ENCODE assay signal across 8 cellular contexts in the genomic region with DNA sequence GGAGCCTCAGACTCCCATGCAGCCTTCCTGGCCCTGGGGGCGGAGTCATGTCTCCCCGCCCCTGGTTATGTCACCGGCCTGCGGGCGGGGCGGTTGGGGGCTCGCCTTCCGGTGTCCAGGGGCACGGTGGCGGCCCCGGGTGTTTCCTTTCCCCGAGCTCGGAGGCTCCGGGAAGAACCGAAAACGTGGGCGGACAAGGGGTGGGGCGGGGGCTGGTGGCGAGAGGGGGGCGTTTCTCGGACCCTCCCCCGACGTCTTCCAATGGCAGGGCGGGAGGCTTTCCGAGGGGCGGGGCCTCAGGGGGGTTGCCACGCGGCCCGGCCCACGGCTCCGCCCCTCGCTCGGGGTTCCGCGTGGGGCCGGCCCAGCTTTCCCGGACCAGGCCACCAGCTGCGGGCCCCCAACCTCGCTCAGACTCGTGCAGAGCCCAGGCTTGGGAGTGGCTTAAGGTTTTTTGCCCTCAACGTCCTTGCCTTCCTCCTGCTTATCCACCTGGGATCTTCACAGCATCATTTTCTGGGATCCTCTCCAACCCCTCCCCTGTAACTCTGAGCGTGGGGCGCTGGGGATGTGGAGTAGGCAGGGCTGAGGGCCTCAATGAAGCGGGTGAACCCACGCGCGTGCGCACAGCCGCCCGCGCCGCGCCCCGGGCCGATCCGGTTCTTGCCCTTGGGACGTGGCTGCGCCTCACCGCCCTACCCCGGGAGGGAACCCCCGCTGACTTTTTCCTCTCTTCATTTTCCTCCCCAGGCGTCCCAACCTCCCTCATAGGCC. TPM values are rescaled to one million over a fixed set of nuclear protein-coding genes. Genes with fewer than 3 reads are reported as not detected.
DNase-seq lines count a peak whose midpoint lies in the region; ATAC-seq and TF ChIP-seq lines count a peak whose summit lies in the region.

No MANE protein-coding gene starts in this region.

- peak overlapping the region; percentile 95 for H2AFZ ChIP-seq in KMS-11 (ENCODE audit: low read depth)

- no peaks in the 10 kb centered on the region for H4K20me1 ChIP-seq in KMS-11 (ENCODE audit: insufficient read depth)

- H3K4me2 ChIP-seq in KMS-11: peak overlapping the region; percentile 99

- DNase-seq in ELR (ENCODE audit: low read depth) (peak; percentile 24), SHP77 (lab: John Stamatoyannopoulos, UW) (peak; percentile 83 to 86), T47D (ENCODE audit: low read depth in 1 of 2, low spot score in 1 of 2) (peak; percentile 75 to 82), kidney epithelial cell (ENCODE audit: low read depth) (peak; percentile 18)
- DNase-seq in stimulated activated CD4-positive, alpha-beta T cell treated with anti-CD3 and anti-CD28 coated beads, Interleukin-2, amount 100 ng/mL, for 24 hours: peak; percentile 45 to 78
- DNase-seq in activated CD4-positive, CD25-positive, alpha-beta regulatory T cell treated with anti-CD3 and anti-CD28 coated beads, Interleukin-2, amount 50 U/mL, for 72 hours: no peak

- in situ Hi-C loops in T47D (cut with HindIII; ENCODE audit: low pct_unique_long_range_greater_than_20kb, low sequenced_read_pairs): no loop called here

- H3K4me3 ChIP-seq in KMS-11 (IDR thresholded peaks at IDR 0.05; ENCODE audit: insufficient read depth, low read depth, low read length): no peak overlapping the region
- peak overlapping the region; percentile 40 for H3K4me3 ChIP-seq in kidney epithelial cell (ENCODE audit: low read depth, low read length)

- no peaks in the 10 kb centered on the region for H3K79me2 ChIP-seq in KMS-11 (ENCODE audit: insufficient read depth, low read depth)

- H3K27ac ChIP-seq in KMS-11: peak overlapping the region; percentile 38

- H3K4me1 ChIP-seq in KMS-11 (ENCODE audit: low read depth, poor library complexity, severe bottlenecking): peaks cover 17% of the 10 kb centered on the region

- H3K9ac ChIP-seq in KMS-11: peak overlapping the region; percentile 76

- peak; percentile 70 for ATAC-seq in GM21723 (IDR thresholded peaks at IDR 0.05; ENCODE audit: unreplicated experiment)

- TF ChIP-seq CTCF in KMS-11 (conservative IDR thresholded peaks at IDR 0.05; ENCODE audit: low read depth, low read length): no peak
- TF ChIP-seq CTCF in kidney epithelial cell (IDR thresholded peaks at IDR 0.05; ENCODE audit: insufficient read depth, low read length, poor library complexity, severe bottlenecking): no peak

- H3K36me3 ChIP-seq in KMS-11 (ENCODE audit: insufficient read depth): no peaks in the 10 kb centered on the region
- H3K36me3 ChIP-seq in kidney epithelial cell (ENCODE audit: control insufficient read depth, insufficient read depth, low read length): no peaks in the 10 kb centered on the region

- peaks cover 27% of the 10 kb centered on the region for H3K27me3 ChIP-seq in KMS-11 (ENCODE audit: insufficient read depth, low read depth)
- H3K27me3 ChIP-seq in kidney epithelial cell (ENCODE audit: control insufficient read depth, insufficient read depth, low read length): peaks cover 57% of the 10 kb centered on the region

RNA-seq across cellular contexts. Expression of a gene that starts 2.1 kb away (rescaled TPM):
- total RNA-seq in kidney epithelial cell: 0.34 and 3.1 TPM in 2 replicates
